ENCODE assay signal across 8 cellular contexts in the genomic region with DNA sequence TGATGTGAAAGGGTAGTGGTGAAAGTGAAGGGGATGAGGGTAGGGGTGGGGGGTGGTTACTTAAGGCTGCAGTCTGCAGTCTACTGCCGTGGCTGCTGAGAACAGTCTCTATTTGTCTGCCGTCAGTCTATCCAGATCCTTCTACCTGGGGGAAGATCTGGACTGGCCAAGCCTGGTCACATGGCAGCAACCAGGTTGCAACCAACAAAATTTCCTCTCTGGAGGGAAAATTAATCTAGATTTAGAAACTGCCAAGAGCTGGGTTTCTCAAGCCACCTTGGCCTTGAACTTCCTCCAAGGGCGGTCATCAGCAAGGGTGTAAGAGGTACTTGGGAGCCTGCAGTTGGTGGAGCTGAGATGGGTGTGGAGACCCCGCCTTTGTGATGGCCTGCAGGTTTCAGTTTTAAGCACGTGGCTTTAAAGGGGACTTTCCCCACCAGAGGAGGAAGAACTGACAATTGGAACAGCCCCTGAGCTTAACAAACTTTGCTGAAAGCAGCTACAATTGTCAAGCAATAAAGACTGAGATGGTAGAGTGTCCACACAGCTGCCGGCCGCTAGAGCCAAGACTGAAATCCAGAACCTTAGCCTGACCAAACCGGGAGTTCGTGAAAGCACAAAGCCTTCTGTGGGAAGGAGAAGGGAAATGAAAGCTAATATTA. TPM values are rescaled to one million over a fixed set of nuclear protein-coding genes. Genes with fewer than 3 reads are reported as not detected.
DNase-seq lines count a peak whose midpoint lies in the region; ATAC-seq and TF ChIP-seq lines count a peak whose summit lies in the region.

No MANE protein-coding gene starts in this region.

- DNase-seq in CD14-positive monocyte (ENCODE audit: low spot score) (peak; percentile 72), psoas muscle (no peak), brain microvascular endothelial cell (no peak), SK-N-SH (no peak)
- peak; percentile 93 for DNase-seq in activated CD8-positive, alpha-beta T cell treated with anti-CD3 and anti-CD28 coated beads, Interleukin-2, amount 10 ng/mL, durations not matched to agents 7 days and 5 days

- no peak overlapping the region for H3K9ac ChIP-seq in HUES6 (ENCODE audit: low read length)
- peak overlapping the region; percentile 43 to 57 for H3K9ac ChIP-seq in mucosa of rectum (ENCODE audit: low read depth in 1 of 2, low read length in 2 of 2)
- H3K9ac ChIP-seq in SK-N-SH, result no peak overlapping the region

- peak overlapping the region; percentile 92 to 98 (median 95) for H3K27ac Mint-ChIP-seq in CD14-positive monocyte
- peak overlapping the region; percentile 96 for H3K27ac Mint-ChIP-seq in activated CD8-positive, alpha-beta T cell treated with anti-CD3 and anti-CD28 coated beads, Interleukin-2, amount 10 ng/mL, durations not matched to agents 7 days and 5 days

- H3K4me3 Mint-ChIP-seq in CD14-positive monocyte, result peak overlapping the region; percentile 52 to 89
- peak overlapping the region; percentile 69 for H3K4me3 Mint-ChIP-seq in activated CD8-positive, alpha-beta T cell treated with anti-CD3 and anti-CD28 coated beads, Interleukin-2, amount 10 ng/mL, durations not matched to agents 7 days and 5 days

- ATAC-seq in GM21367 (IDR thresholded peaks at IDR 0.05; ENCODE audit: unreplicated experiment) (peak; percentile 68), psoas muscle (no peak)
- ATAC-seq in activated CD8-positive, alpha-beta T cell treated with anti-CD3 and anti-CD28 coated beads, Interleukin-2, amount 10 ng/mL, durations not matched to agents 7 days and 5 days, result peak; percentile 89

- no peaks in the 10 kb centered on the region for H3K36me3 Mint-ChIP-seq in CD14-positive monocyte
- peaks cover 35% of the 10 kb centered on the region for H3K36me3 Mint-ChIP-seq in activated CD8-positive, alpha-beta T cell treated with anti-CD3 and anti-CD28 coated beads, Interleukin-2, amount 10 ng/mL, durations not matched to agents 7 days and 5 days (ENCODE audit: low read depth)

- H3K4me1 ChIP-seq in HUES6 (ENCODE audit: control insufficient read depth, insufficient read depth, low read length) (peaks cover 16% of the 10 kb centered on the region), mucosa of rectum (ENCODE audit: control insufficient read depth in 2 of 2, insufficient read depth in 2 of 2, low read length in 2 of 2) (peaks cover 22 to 24% of the 10 kb centered on the region in 2 donors), psoas muscle (no peaks in the 10 kb centered on the region), SK-N-SH (ENCODE audit: control insufficient read depth in 1 of 2, insufficient read depth in 2 of 2, low read depth in 1 of 2, low read length in 1 of 2) (no peaks in the 10 kb centered on the region)

- no peak for TF ChIP-seq CTCF in CD14-positive monocyte (IDR thresholded peaks at IDR 0.05)
- TF ChIP-seq CTCF in psoas muscle (IDR thresholded peaks at IDR 0.05), result no peak
- no peak for TF ChIP-seq CTCF in brain microvascular endothelial cell (IDR thresholded peaks at IDR 0.05; ENCODE audit: low read depth, low read length, missing control alignments)
- no peak for TF ChIP-seq CTCF in SK-N-SH (IDR thresholded peaks at IDR 0.05)

- POLR2A ChIA-PET in activated CD8-positive, alpha-beta T cell treated with anti-CD3 and anti-CD28 coated beads, Interleukin-2, amount 10 ng/mL, durations not matched to agents 7 days and 5 days (lab: Charles Lee), result interaction anchor here (0.6 to 4.9 kb wide), 18 partner anchors 9 to 388 kb away, joined by 3 to 118 read pairs (median 6); a partner anchor contains a TSS
- POLR2A ChIA-PET in SK-N-SH (lab: Yijun Ruan, JAX), result no interaction called here

- H3K27me3 Mint-ChIP-seq in CD14-positive monocyte (ENCODE audit: low read depth in 3 of 3), result peaks cover 0 to 5% (median 2%) of the 10 kb centered on the region in 3 donors
- H3K27me3 Mint-ChIP-seq in activated CD8-positive, alpha-beta T cell treated with anti-CD3 and anti-CD28 coated beads, Interleukin-2, amount 10 ng/mL, durations not matched to agents 7 days and 5 days (ENCODE audit: low read depth), result no peaks in the 10 kb centered on the region

- H3K4me2 ChIP-seq in SK-N-SH, result no peak overlapping the region

- H3K27me3 ChIP-seq in HUES6 (ENCODE audit: control insufficient read depth, insufficient read depth, low read length), result no peaks in the 10 kb centered on the region
- H3K27me3 ChIP-seq in mucosa of rectum (ENCODE audit: control insufficient read depth in 2 of 2, insufficient read depth in 2 of 2, low read length in 2 of 2), result no peaks in the 10 kb centered on the region
- no peaks in the 10 kb centered on the region for H3K27me3 ChIP-seq in psoas muscle (ENCODE audit: insufficient read depth in 3 of 3, low read length in 2 of 3)
- no peaks in the 10 kb centered on the region for H3K27me3 ChIP-seq in brain microvascular endothelial cell (replicated peaks)
- H3K27me3 ChIP-seq in SK-N-SH (ENCODE audit: insufficient read depth), result no peaks in the 10 kb centered on the region

- H3K9me3 ChIP-seq in HUES6 (ENCODE audit: control insufficient read depth, insufficient read depth, low read depth, low read length), result no peaks in the 10 kb centered on the region
- no peaks in the 10 kb centered on the region for H3K9me3 ChIP-seq in mucosa of rectum (ENCODE audit: control insufficient read depth in 2 of 2, low read length in 2 of 2)
- no peaks in the 10 kb centered on the region for H3K9me3 ChIP-seq in psoas muscle
- no peaks in the 10 kb centered on the region for H3K9me3 ChIP-seq in SK-N-SH

- TF ChIP-seq EP300 in SK-N-SH (IDR thresholded peaks at IDR 0.05; ENCODE audit: borderline replicate concordance in 1 of 2, low read depth in 1 of 2, low read length in 1 of 2), result no peak

- in situ Hi-C loops in brain microvascular endothelial cell (cut with HindIII; ENCODE audit: low pct_ligation_motif_present, low sequenced_read_pairs), result no loop called here

- peaks cover 47% of the 10 kb centered on the region for H3K4me1 Mint-ChIP-seq in CD14-positive monocyte
- peaks cover 65% of the 10 kb centered on the region for H3K4me1 Mint-ChIP-seq in activated CD8-positive, alpha-beta T cell treated with anti-CD3 and anti-CD28 coated beads, Interleukin-2, amount 10 ng/mL, durations not matched to agents 7 days and 5 days (ENCODE audit: low read depth)

- H3K9me3 Mint-ChIP-seq in CD14-positive monocyte, result peaks cover 0 to 3% (median 0%) of the 10 kb centered on the region in 7 donors
- no peaks in the 10 kb centered on the region for H3K9me3 Mint-ChIP-seq in activated CD8-positive, alpha-beta T cell treated with anti-CD3 and anti-CD28 coated beads, Interleukin-2, amount 10 ng/mL, durations not matched to agents 7 days and 5 days (ENCODE audit: insufficient read depth)

- H2AFZ ChIP-seq in SK-N-SH (ENCODE audit: low read depth), result no peak overlapping the region

- TF ChIP-seq RAD21 in SK-N-SH (IDR thresholded peaks at IDR 0.05; ENCODE audit: low read length), result no peak

- no peaks in the 10 kb centered on the region for H3K9me2 ChIP-seq in SK-N-SH

- CTCF ChIA-PET in activated CD8-positive, alpha-beta T cell treated with anti-CD3 and anti-CD28 coated beads, Interleukin-2, amount 10 ng/mL, durations not matched to agents 7 days and 5 days (lab: Charles Lee), result interaction anchor here (0.6 to 16.4 kb wide), 19 partner anchors 9 to 361 kb away, joined by 3 to 270 read pairs (median 4); no protein-coding TSS in a partner anchor
- CTCF ChIA-PET in SK-N-SH (lab: Yijun Ruan, JAX), result interaction anchor here (1.0 to 9.0 kb wide), 3 partner anchors 9 to 359 kb away, joined by 3 to 78 read pairs (median 4); no protein-coding TSS in a partner anchor

- no peaks in the 10 kb centered on the region for H3F3A ChIP-seq in SK-N-SH (replicated peaks; ENCODE audit: insufficient read depth)

- H3K36me3 ChIP-seq in HUES6 (ENCODE audit: control insufficient read depth, insufficient read depth, low read length), result no peaks in the 10 kb centered on the region
- no peaks in the 10 kb centered on the region for H3K36me3 ChIP-seq in mucosa of rectum (ENCODE audit: control insufficient read depth in 2 of 2, insufficient read depth in 2 of 2, low read length in 2 of 2)
- H3K36me3 ChIP-seq in psoas muscle (ENCODE audit: insufficient read depth in 1 of 2, low read depth in 1 of 2), result no peaks in the 10 kb centered on the region
- H3K36me3 ChIP-seq in brain microvascular endothelial cell (replicated peaks), result no peaks in the 10 kb centered on the region
- H3K36me3 ChIP-seq in SK-N-SH (replicated peaks in 1 of 2; ENCODE audit: control insufficient read depth in 1 of 2, insufficient read depth in 2 of 2, low read length in 1 of 2), result no peaks in the 10 kb centered on the region

- intact Hi-C loops in CD14-positive monocyte (cut with micrococcal nuclease), result loop anchor here in 1 of 2 donors (5.0 kb wide), 1 partner anchor 38 kb away; no protein-coding TSS in a partner anchor
- intact Hi-C loops in psoas muscle (cut with DNase I), result no loop called here

- WGBS in psoas muscle, 3 donors, result 46 to 47% (median 46%) methylated on average over 9 of the region's 9 CpGs
- WGBS in SK-N-SH (ENCODE audit: low lambda C conversion rate), result 87% methylated on average over 9 of the region's 9 CpGs

- H3K27ac ChIP-seq in HUES6 (ENCODE audit: low read depth, low read length), result 0 out of 2 replicates have a peak overlapping the region, but pooled peaks have one; percentile 7
- H3K27ac ChIP-seq in mucosa of rectum (ENCODE audit: low read depth in 2 of 2, low read length in 2 of 2), result peak overlapping the region; percentile 85 to 90
- no peak overlapping the region for H3K27ac ChIP-seq in psoas muscle
- H3K27ac ChIP-seq in brain microvascular endothelial cell, result no peak overlapping the region
- H3K27ac ChIP-seq in SK-N-SH (ENCODE audit: low read depth in 2 of 2, low read length in 1 of 2), result no peak overlapping the region

- no peaks in the 10 kb centered on the region for H3K79me2 ChIP-seq in SK-N-SH (ENCODE audit: insufficient read depth)

- no peaks in the 10 kb centered on the region for H4K20me1 ChIP-seq in SK-N-SH (ENCODE audit: insufficient read depth)

- H3K4me3 ChIP-seq in HUES6 (ENCODE audit: low read depth, low read length), result no peak overlapping the region
- peak overlapping the region; percentile 3 to 60 for H3K4me3 ChIP-seq in mucosa of rectum (ENCODE audit: low read length in 2 of 2)
- H3K4me3 ChIP-seq in psoas muscle, result no peak overlapping the region
- no peak overlapping the region for H3K4me3 ChIP-seq in brain microvascular endothelial cell (ENCODE audit: low read depth, low read length)
- no peak overlapping the region for H3K4me3 ChIP-seq in SK-N-SH (ENCODE audit: low read depth in 2 of 2, low read length in 1 of 2)

RNA-seq across cellular contexts. Expression of a gene that starts 31.4 kb away (rescaled TPM):
- polyA plus RNA-seq in CD14-positive monocyte (10 to 100 TPM; 22.5 to 28.5 TPM), psoas muscle (100 to 1,000 TPM in 1 of 3 donors, 10 to 100 TPM in 2; 74.6 to 374 (median 97.3) TPM), SK-N-SH (2012; rRNA removed) (37.0 and 51.2 TPM in 2 replicates)
- 10 to 100 TPM; 88.9 to 92.5 TPM for total RNA-seq in activated CD8-positive, alpha-beta T cell treated with anti-CD3 and anti-CD28 coated beads, Interleukin-2, amount 10 ng/mL, durations not matched to agents 7 days and 5 days
- 100 to 1,000 TPM in 3 of 4 donors, 10 to 100 TPM in 1; 89.0 to 197 (median 153) TPM for total RNA-seq in psoas muscle
- 51.9 and 60.8 TPM in 2 replicates for polyA plus RNA-seq in SK-N-SH (2012; cell fraction: cytosol; rRNA removed)
- 13.7 and 27.2 TPM in 2 replicates for polyA plus RNA-seq in SK-N-SH (2012; cell fraction: nucleus; rRNA removed)

RNA-seq across cellular contexts. Expression of a gene that starts 34.1 kb away (rescaled TPM):
- polyA plus RNA-seq in CD14-positive monocyte, result 1,000 to 10,000 TPM; 5,130 to 6,847 TPM
- 1,000 to 10,000 TPM; 4,520 to 4,885 TPM for total RNA-seq in activated CD8-positive, alpha-beta T cell treated with anti-CD3 and anti-CD28 coated beads, Interleukin-2, amount 10 ng/mL, durations not matched to agents 7 days and 5 days
- total RNA-seq in psoas muscle, result 100 to 1,000 TPM; 181 to 306 (median 239) TPM
- 100 to 1,000 TPM; 223 to 849 (median 317) TPM for polyA plus RNA-seq in psoas muscle
- 3,924 and 7,920 TPM in 2 replicates for polyA plus RNA-seq in SK-N-SH (2012; rRNA removed)
- 5,618 and 8,173 TPM in 2 replicates for polyA plus RNA-seq in SK-N-SH (2012; cell fraction: cytosol; rRNA removed)
- 1,784 and 3,464 TPM in 2 replicates for polyA plus RNA-seq in SK-N-SH (2012; cell fraction: nucleus; rRNA removed)

RNA-seq across cellular contexts. Expression of a gene that starts 58.7 kb away (rescaled TPM):
- polyA plus RNA-seq in CD14-positive monocyte (under 1 TPM; 0.79 to 0.95 TPM), psoas muscle (under 1 TPM; 0.27 to 0.47 (median 0.35) TPM), SK-N-SH (2012; rRNA removed) (3.0 and 3.8 TPM in 2 replicates)
- total RNA-seq in activated CD8-positive, alpha-beta T cell treated with anti-CD3 and anti-CD28 coated beads, Interleukin-2, amount 10 ng/mL, durations not matched to agents 7 days and 5 days, result 10 to 100 TPM; 71.9 to 73.2 TPM
- under 1 TPM; 0.32 to 0.74 (median 0.47) TPM for total RNA-seq in psoas muscle
- 2.4 and 3.6 TPM in 2 replicates for polyA plus RNA-seq in SK-N-SH (2012; cell fraction: cytosol; rRNA removed)
- polyA plus RNA-seq in SK-N-SH (2012; cell fraction: nucleus; rRNA removed), result 2.2 TPM in 2 replicates

Comparison
In these comparisons a context has a peak if more than half of its experiments do, and no peak if none do; other contexts are left out.
1. DNase-seq: peak in CD14-positive monocyte (single experiment) and activated CD8-positive, alpha-beta T cell treated with anti-CD3 and anti-CD28 coated beads, Interleukin-2, amount 10 ng/mL, durations not matched to agents 7 days and 5 days (single experiment); none in psoas muscle (0 of 2), brain microvascular endothelial cell (single experiment) and SK-N-SH (single experiment).
2. ATAC-seq: peak in GM21367 (single experiment) and activated CD8-positive, alpha-beta T cell treated with anti-CD3 and anti-CD28 coated beads, Interleukin-2, amount 10 ng/mL, durations not matched to agents 7 days and 5 days (single experiment); none in psoas muscle (0 of 4).
3. H3K27ac ChIP-seq: peak in HUES6 (single experiment) and mucosa of rectum (2 of 2); none in psoas muscle (single experiment), brain microvascular endothelial cell (single experiment) and SK-N-SH (0 of 2).
4. H3K4me3 ChIP-seq: peak in mucosa of rectum (2 of 2); none in HUES6 (single experiment), psoas muscle (single experiment), brain microvascular endothelial cell (single experiment) and SK-N-SH (0 of 2).
5. H3K9ac ChIP-seq: peak in mucosa of rectum (2 of 2); none in HUES6 (single experiment) and SK-N-SH (single experiment).